8 cellular contexts compared by ENCODE assay signal in genomic region chr1:26921462-26922200, GRCh38. TPM values are rescaled to one million over a fixed set of nuclear protein-coding genes. Genes with fewer than 3 reads are reported as not detected.
DNase-seq lines count a peak whose midpoint lies in the region; ATAC-seq and TF ChIP-seq lines count a peak whose summit lies in the region.

Gene NUDC (plus strand): TSS chr1:26921743. CDS start chr1:26921849, 106 bp downstream.

- no peaks in the 10 kb centered on the region for H3K27me3 ChIP-seq in lung (ENCODE audit: control insufficient read depth, insufficient read depth)

- H3K4me1 ChIP-seq in lung (ENCODE audit: control insufficient read depth in 2 of 2, insufficient read depth in 2 of 2, low read length in 2 of 2) = peaks cover 3 to 8% of the 10 kb centered on the region in 2 donors

- H3K36me3 ChIP-seq in lung (ENCODE audit: control insufficient read depth in 2 of 2, insufficient read depth in 2 of 2, low read length in 2 of 2) = peaks cover 12 to 14% of the 10 kb centered on the region in 2 donors

- no peaks in the 10 kb centered on the region for H3K9me3 ChIP-seq in lung (ENCODE audit: control insufficient read depth in 2 of 2, insufficient read depth in 1 of 2, low read length in 1 of 2)

- TF ChIP-seq CTCF in GM20000 (IDR thresholded peaks at IDR 0.05; ENCODE audit: extremely low read depth, missing control alignments) (no peak), lung (IDR thresholded peaks at IDR 0.05; ENCODE audit: control extremely low read depth, extremely low read depth) (no peak)

- DNase-seq in CMK (ENCODE audit: low read depth) (peak; percentile 94), GM20000 (ENCODE audit: low spot score) (peak; percentile 97), HT-29 (ENCODE audit: low spot score) (peak; percentile 99), NOMO-1 (lab: John Stamatoyannopoulos, UW; ENCODE audit: unreplicated experiment in 2 of 2) (peak; percentile 96 to 97), lung (ENCODE audit: low spot score) (peak; percentile 97)
- peak; percentile 93 for DNase-seq in effector CD8-positive, alpha-beta T cell (lab: John Stamatoyannopoulos, UW)
- DNase-seq in stimulated activated CD4-positive, alpha-beta T cell treated with anti-CD3 and anti-CD28 coated beads, TNF-alpha, amount 100 ng/mL, for 4 hours (ENCODE audit: low read depth in 3 of 3) = peak; percentile 87 to 91 (median 90)

- H3K27ac ChIP-seq in lung (ENCODE audit: low read depth in 1 of 2, low read length in 1 of 2) = peak within 1 kb of the TSS; percentile 90 to 93

- CTCF ChIA-PET in activated CD8-positive, alpha-beta memory T cell treated with anti-CD3 and anti-CD28 coated beads for 36 hours (lab: Charles Lee) = interaction anchor here (1.0 kb wide), 1 partner anchor 320 kb away, joined by 4 read pairs; no protein-coding TSS in a partner anchor

- H3K4me3 ChIP-seq in lung = peak within 1 kb of the TSS; percentile 90

- POLR2A ChIA-PET in activated CD8-positive, alpha-beta memory T cell treated with anti-CD3 and anti-CD28 coated beads for 36 hours (lab: Charles Lee) = interaction anchor here (0.5 to 1.9 kb wide), 9 partner anchors 18 to 402 kb away, joined by 3 to 7 read pairs (median 3); partner anchors contain the start of genes GPATCH3 and GPN2

- WGBS in lung, 2 donors = 0 to 1% methylated on average over 50 to 74 of the region's 74 CpGs

- peak; percentile 99 for ATAC-seq in lung (ENCODE audit: insufficient read depth, low FRiP score)

RNA-seq across cellular contexts. Expression of gene NUDC, which starts in this region (rescaled TPM):
- total RNA-seq in HT-29 (2014; rRNA removed; shearing (Covaris generic)) = 124 TPM in 2 replicates
- 100 to 1,000 TPM; 160 to 161 TPM for total RNA-seq in activated CD8-positive, alpha-beta memory T cell treated with anti-CD3 and anti-CD28 coated beads for 36 hours
- 10 to 100 TPM; 39.3 to 68.7 TPM for total RNA-seq in lung
- 10 to 100 TPM; 60.1 to 77.8 TPM for polyA plus RNA-seq in lung

Comparison
In these comparisons a context has a peak if more than half of its experiments do, and no peak if none do; other contexts are left out.
1. Peak in every context shown above with its lines: DNase-seq, ATAC-seq, H3K4me3 ChIP-seq and H3K27ac ChIP-seq.